ENCODE assay signal across 8 cellular contexts in genomic region chr11:6022954-6023353, GRCh38. TPM values are rescaled to one million over a fixed set of nuclear protein-coding genes. Genes with fewer than 3 reads are reported as not detected.
DNase-seq lines count a peak whose midpoint lies in the region; ATAC-seq lines count a peak whose summit lies in the region.

No MANE protein-coding gene starts in this region.

- intact Hi-C loops in left colon (cut with DNase I, micrococcal nuclease), result loop anchor here in 1 of 2 donors (5.0 to 10.0 kb wide), 2 partner anchors 292 to 339 kb away; no protein-coding TSS in a partner anchor

- peak; percentile 84 for ATAC-seq in left colon
- no peak for ATAC-seq in HG02571 (IDR thresholded peaks at IDR 0.05; ENCODE audit: unreplicated experiment)
- ATAC-seq in GM21723 (IDR thresholded peaks at IDR 0.05; ENCODE audit: unreplicated experiment), result no peak

- peak; percentile 85 for DNase-seq in DMS53 (lab: John Stamatoyannopoulos, UW)
- DNase-seq in H7, result peak; percentile 37
- DNase-seq in NCI-H748 treated with DMSO at 0.1 percent for 48 hours (lab: John Stamatoyannopoulos, UW), result peak; percentile 36
- DNase-seq in cerebellar cortex (ENCODE audit: low spot score), result peak; percentile 51
- DNase-seq in left colon, result no peak
- no peak for DNase-seq in ecto neural progenitor cell (ENCODE audit: low spot score)

- no peaks in the 10 kb centered on the region for H3K27me3 ChIP-seq in H7 (ENCODE audit: control insufficient read depth, insufficient read depth, low read length)

- no peaks in the 10 kb centered on the region for H3K36me3 ChIP-seq in H7 (replicated peaks; ENCODE audit: control insufficient read depth, insufficient read depth, low read length)

- no peak overlapping the region for H3K4me3 ChIP-seq in H7 (ENCODE audit: insufficient read depth, low read depth, low read length)

RNA-seq across cellular contexts. Expression of gene OR56A1, which starts 7.6 kb away (rescaled TPM):
- 0.03 and 0.07 TPM in 2 replicates for total RNA-seq in H7 (2014; rRNA removed; shearing (Covaris generic))
- total RNA-seq in left colon, result under 1 TPM in 1 of 2 donors, not detected in 1; 0.03 TPM

RNA-seq across cellular contexts. Expression of gene OR56A4, which starts 16.2 kb away (rescaled TPM):
- total RNA-seq in H7 (2014; rRNA removed; shearing (Covaris generic)), result not detected in 2 replicates
- under 1 TPM in 1 of 2 donors, not detected in 1; 0.12 TPM for total RNA-seq in left colon

RNA-seq across cellular contexts. Expression of gene OR52L1, which starts 36.2 kb away (rescaled TPM):
- not detected in 2 replicates for total RNA-seq in H7 (2014; rRNA removed; shearing (Covaris generic))
- not detected for total RNA-seq in left colon

RNA-seq across cellular contexts. Expression of gene OR56A5, which starts 54.7 kb away (rescaled TPM):
- 0.18 TPM in 1 of 2 replicates, not detected in the other for total RNA-seq in H7 (2014; rRNA removed; shearing (Covaris generic))
- total RNA-seq in left colon, result not detected

Comparison
In these comparisons a context has a peak if more than half of its experiments do, and no peak if none do; other contexts are left out.
1. DNase-seq: peak in DMS53 (single experiment), H7 (single experiment), NCI-H748 treated with DMSO at 0.1 percent for 48 hours (single experiment) and cerebellar cortex (single experiment); none in left colon (0 of 2) and ecto neural progenitor cell (single experiment).